In genomic region chr5:180071418-180072255, GRCh38 we compare ENCODE assay signal across 1 cellular context.
TF ChIP-seq lines count a peak whose summit lies in the region.

Gene RNF130 (minus strand): TSS chr5:180071759. CDS start chr5:180071702, 57 bp downstream.

TF ChIP-seq in HepG2, 621 proteins besides CTCF, POLR2A, EP300 and RAD21 (continued from another document and continues in another):
- peak; percentile 92; the same call in 1 of the 2 replicates for TF ChIP-seq IRF1 (CRISPR knock-in tag; IDR thresholded peaks at IDR 0.05; ENCODE audit: low read depth)
- no peak for TF ChIP-seq HMG20B (CRISPR knock-in tag; conservative IDR thresholded peaks at IDR 0.05)
- TF ChIP-seq NFRKB (IDR thresholded peaks at IDR 0.05) = no peak
- TF ChIP-seq DZIP1 (CRISPR knock-in tag; IDR thresholded peaks at IDR 0.05) = peak; percentile 95
- TF ChIP-seq CCAR2 (optimal IDR thresholded peaks at IDR 0.05; ENCODE audit: low read depth, low read length) = no peak
- TF ChIP-seq ZSCAN31 (CRISPR knock-in tag; IDR thresholded peaks at IDR 0.05; ENCODE audit: low read depth) = peak; percentile 97
- no peak for TF ChIP-seq EHMT2 (IDR thresholded peaks at IDR 0.05; ENCODE audit: borderline replicate concordance, low read depth, low read length)
- peak; percentile 100 for TF ChIP-seq BRF2 (CRISPR knock-in tag; IDR thresholded peaks at IDR 0.05)
- peak; percentile 96 for TF ChIP-seq ZNF30 (CRISPR knock-in tag; IDR thresholded peaks at IDR 0.05)
- TF ChIP-seq RARA (CRISPR knock-in tag; IDR thresholded peaks at IDR 0.05) = peak; percentile 67; the same call in 1 of the 2 replicates
- TF ChIP-seq HNF1A (IDR thresholded peaks at IDR 0.05; ENCODE audit: low read depth) = no peak
- TF ChIP-seq HNF1A (CRISPR knock-in tag; IDR thresholded peaks at IDR 0.05; ENCODE audit: borderline replicate concordance) = peak; percentile 47
- peak; percentile 95 for TF ChIP-seq ZNF564 (CRISPR knock-in tag; IDR thresholded peaks at IDR 0.05)
- TF ChIP-seq ZBTB49 (CRISPR knock-in tag; IDR thresholded peaks at IDR 0.05; ENCODE audit: borderline replicate concordance) = 0 out of 2 replicates have a peak, but pooled peaks have one; percentile 51
- no peak for TF ChIP-seq ZNF382 (CRISPR knock-in tag; IDR thresholded peaks at IDR 0.05; ENCODE audit: borderline replicate concordance)
- no peak for TF ChIP-seq IKZF1 (IDR thresholded peaks at IDR 0.05)
- peak; percentile 95; the same call in 1 of the 2 replicates for TF ChIP-seq ARHGAP35 (CRISPR knock-in tag; IDR thresholded peaks at IDR 0.05; ENCODE audit: borderline replicate concordance)
- TF ChIP-seq ZBTB33 (CRISPR knock-in tag; IDR thresholded peaks at IDR 0.05) = no peak
- peak; percentile 56; the same call in 1 of the 2 replicates for TF ChIP-seq RERE (CRISPR knock-in tag; IDR thresholded peaks at IDR 0.05; ENCODE audit: low read depth)
- TF ChIP-seq IRF9 (CRISPR knock-in tag; IDR thresholded peaks at IDR 0.05; ENCODE audit: borderline replicate concordance) = peak; percentile 95
- peak; percentile 89 for TF ChIP-seq ZBTB2 (CRISPR knock-in tag; IDR thresholded peaks at IDR 0.05; ENCODE audit: low read depth)
- TF ChIP-seq FOXA1 (IDR thresholded peaks at IDR 0.05) = no peak
- peak; percentile 34; the same call in 1 of the 2 replicates for TF ChIP-seq FOXA1 (CRISPR knock-in tag; IDR thresholded peaks at IDR 0.05)
- TF ChIP-seq ZBTB14 (CRISPR knock-in tag; IDR thresholded peaks at IDR 0.05) = peak; percentile 99
- TF ChIP-seq KMT2A (CRISPR knock-in tag; IDR thresholded peaks at IDR 0.05) = peak; percentile 64; the same call in 1 of the 2 replicates
- no peak for TF ChIP-seq SMARCC2 (IDR thresholded peaks at IDR 0.05)
- TF ChIP-seq MTF2 (CRISPR knock-in tag; IDR thresholded peaks at IDR 0.05; ENCODE audit: borderline replicate concordance) = peak; percentile 75; the same call in 1 of the 2 replicates
- TF ChIP-seq ZNF550 (CRISPR knock-in tag; IDR thresholded peaks at IDR 0.05; ENCODE audit: borderline replicate concordance) = peak; percentile 89; the same call in 1 of the 2 replicates
- peak; percentile 78 for TF ChIP-seq PHF5A (CRISPR knock-in tag; IDR thresholded peaks at IDR 0.05; ENCODE audit: low read depth, unreplicated experiment)
- peak; percentile 98 for TF ChIP-seq ZNF232 (CRISPR knock-in tag; IDR thresholded peaks at IDR 0.05; ENCODE audit: borderline replicate concordance)
- TF ChIP-seq ZNF253 (CRISPR knock-in tag; IDR thresholded peaks at IDR 0.05; ENCODE audit: borderline replicate concordance) = peak; percentile 98
- TF ChIP-seq POLR2G (IDR thresholded peaks at IDR 0.05; ENCODE audit: low read depth, low read length) = peak; percentile 91
- no peak for TF ChIP-seq SSRP1 (CRISPR knock-in tag; IDR thresholded peaks at IDR 0.05)
